30 cellular contexts compared by ENCODE assay signal in genomic region chr1:164296172-164296571, GRCh38.
DNase-seq lines count a peak whose midpoint lies in the region; ATAC-seq and TF ChIP-seq lines count a peak whose summit lies in the region.
"Had no signal": no experiment of that assay in that cellular context is flagged by ENCODE, and none has a peak within 500 bp of the region (broad histone marks: within the 10 kb centered on the region; RNA-seq: fewer than 3 reads in every experiment).

No MANE protein-coding gene starts in this region.

- no peaks in the 10 kb centered on the region for H3K4me1 ChIP-seq in right atrium auricular region
- H3K4me1 ChIP-seq: ascending aorta, parathyroid adenoma, right lobe of liver had no signal

- intact Hi-C loops in Right ventricle myocardium inferior (cut with DNase I) (no loop called here), left colon (cut with DNase I, micrococcal nuclease) (no loop called here), Calu3 (cut with micrococcal nuclease; ENCODE audit: unreplicated experiment) (no loop called here)

- H3K36me3 ChIP-seq in right atrium auricular region = no peaks in the 10 kb centered on the region
- H3K36me3 ChIP-seq: ascending aorta, right lobe of liver had no signal

- no peaks in the 10 kb centered on the region for H3K4me1 Mint-ChIP-seq in Calu3 (ENCODE audit: low read depth, unreplicated experiment)
- H3K4me1 Mint-ChIP-seq: activated naive CD8-positive, alpha-beta T cell treated with anti-CD3 and anti-CD28 coated beads for 36 hours; central memory CD8-positive, alpha-beta T cell; nephron progenitor cell had no signal

- no peak overlapping the region for H3K4me3 Mint-ChIP-seq in Calu3 (ENCODE audit: low read depth, unreplicated experiment)
- H3K4me3 Mint-ChIP-seq: activated naive CD8-positive, alpha-beta T cell treated with anti-CD3 and anti-CD28 coated beads for 36 hours; central memory CD8-positive, alpha-beta T cell; nephron progenitor cell; T-helper 2 cell treated with Interferon-gamma antibody and Interleukin-4, amounts not matched to agents 5 μg/mL and 100 μg/mL, for 36 hours had no signal

- H3K27me3 ChIP-seq in right atrium auricular region = no peaks in the 10 kb centered on the region
- H3K27me3 ChIP-seq: ascending aorta, right lobe of liver had no signal

- ATAC-seq in Right ventricle myocardium inferior = peak; percentile 44
- ATAC-seq in left colon = no peak
- ATAC-seq: right lobe of liver had no signal

- no TSS peak for BruUV-seq in Calu3 (replicated peaks; lab: Mats Ljungman, UMichigan)

- DNase-seq in Right ventricle myocardium inferior (ENCODE audit: missing footprints) (no peak), right atrium auricular region (ENCODE audit: low spot score) (no peak), astrocyte of the hippocampus (ENCODE audit: low read depth, low spot score) (peak; percentile 59), left colon (peak; percentile 23 to 67), mucosa of gallbladder (ENCODE audit: low spot score) (no peak), NCI-H774 (lab: John Stamatoyannopoulos, UW) (no peak), SW480 (ENCODE audit: low spot score) (no peak), Calu3 (no peak)
- DNase-seq: activated CD4-positive, alpha-beta T cell treated with anti-CD3 and anti-CD28 coated beads for 48 hours; activated CD8-positive, alpha-beta memory T cell treated with anti-CD3 and anti-CD28 coated beads for 24 hours; activated effector memory CD4-positive, alpha-beta T cell treated with anti-CD3 and anti-CD28 coated beads, Interleukin-2, amount 50 U/mL, for 16 hours; activated naive CD8-positive, alpha-beta T cell treated with anti-CD3 and anti-CD28 coated beads for 36 hours; activated T-cell treated with anti-CD3 and anti-CD28 coated beads, Interleukin-2, amount 50 U/mL, for 1 hour; dermis blood vessel endothelial cell; H7; midbrain; NCI-H1105 treated with DMSO at 0.1 percent for 48 hours; NCI-H2029; NCI-H526; nephron progenitor cell; right lobe of liver; stimulated activated CD4-positive, alpha-beta T cell treated with anti-CD3 and anti-CD28 coated beads, Interleukin-12 subunit alpha, Interleukin-12 subunit beta, amount 100 ng/mL, for 4 hours; stimulated activated CD4-positive, alpha-beta T cell treated with anti-CD3 and anti-CD28 coated beads, Interleukin-4, amount 100 ng/mL, for 1 hour had no signal

- H3K27ac Mint-ChIP-seq in Calu3 (ENCODE audit: unreplicated experiment) = no peak overlapping the region
- H3K27ac Mint-ChIP-seq: activated naive CD8-positive, alpha-beta T cell treated with anti-CD3 and anti-CD28 coated beads for 36 hours; nephron progenitor cell; T-helper 2 cell treated with Interferon-gamma antibody and Interleukin-4, amounts not matched to agents 5 μg/mL and 100 μg/mL, for 36 hours had no signal

- no peaks in the 10 kb centered on the region for H3K36me3 Mint-ChIP-seq in Calu3 (ENCODE audit: insufficient read depth, unreplicated experiment)
- H3K36me3 Mint-ChIP-seq: activated naive CD8-positive, alpha-beta T cell treated with anti-CD3 and anti-CD28 coated beads for 36 hours had no signal

- H3K27me3 Mint-ChIP-seq in Calu3 (ENCODE audit: unreplicated experiment) = no peaks in the 10 kb centered on the region
- H3K27me3 Mint-ChIP-seq: activated naive CD8-positive, alpha-beta T cell treated with anti-CD3 and anti-CD28 coated beads for 36 hours; central memory CD8-positive, alpha-beta T cell had no signal

- TF ChIP-seq CTCF in right atrium auricular region (IDR thresholded peaks at IDR 0.05) (no peak), Calu3 (IDR thresholded peaks at IDR 0.05; ENCODE audit: unreplicated experiment) (no peak)

- CTCF ChIA-PET in Calu3 (lab: Charles Lee) = no interaction called here

- H3K4me3 ChIP-seq in right atrium auricular region = no peak overlapping the region
- H3K4me3 ChIP-seq: ascending aorta, right lobe of liver had no signal

- H3K9me3 ChIP-seq in right atrium auricular region = no peaks in the 10 kb centered on the region
- H3K9me3 ChIP-seq: ascending aorta, right lobe of liver had no signal

- no peak overlapping the region for H3K27ac ChIP-seq in right atrium auricular region
- H3K27ac ChIP-seq: 22Rv1, ascending aorta, C4-2B, parathyroid adenoma, right lobe of liver, VCaP had no signal

- peaks cover 10% of the 10 kb centered on the region for H3K9me3 Mint-ChIP-seq in Calu3 (ENCODE audit: low read depth, unreplicated experiment)
- H3K9me3 Mint-ChIP-seq: nephron progenitor cell had no signal

Comparison
In these comparisons a context has a peak if more than half of its experiments do, and no peak if none do; other contexts are left out.
1. DNase-seq: peak in astrocyte of the hippocampus (single experiment) and left colon (2 of 2); none in Right ventricle myocardium inferior (single experiment), right atrium auricular region (single experiment), mucosa of gallbladder (single experiment), NCI-H774 (single experiment), SW480 (single experiment) and Calu3 (single experiment).